In the genomic region with DNA sequence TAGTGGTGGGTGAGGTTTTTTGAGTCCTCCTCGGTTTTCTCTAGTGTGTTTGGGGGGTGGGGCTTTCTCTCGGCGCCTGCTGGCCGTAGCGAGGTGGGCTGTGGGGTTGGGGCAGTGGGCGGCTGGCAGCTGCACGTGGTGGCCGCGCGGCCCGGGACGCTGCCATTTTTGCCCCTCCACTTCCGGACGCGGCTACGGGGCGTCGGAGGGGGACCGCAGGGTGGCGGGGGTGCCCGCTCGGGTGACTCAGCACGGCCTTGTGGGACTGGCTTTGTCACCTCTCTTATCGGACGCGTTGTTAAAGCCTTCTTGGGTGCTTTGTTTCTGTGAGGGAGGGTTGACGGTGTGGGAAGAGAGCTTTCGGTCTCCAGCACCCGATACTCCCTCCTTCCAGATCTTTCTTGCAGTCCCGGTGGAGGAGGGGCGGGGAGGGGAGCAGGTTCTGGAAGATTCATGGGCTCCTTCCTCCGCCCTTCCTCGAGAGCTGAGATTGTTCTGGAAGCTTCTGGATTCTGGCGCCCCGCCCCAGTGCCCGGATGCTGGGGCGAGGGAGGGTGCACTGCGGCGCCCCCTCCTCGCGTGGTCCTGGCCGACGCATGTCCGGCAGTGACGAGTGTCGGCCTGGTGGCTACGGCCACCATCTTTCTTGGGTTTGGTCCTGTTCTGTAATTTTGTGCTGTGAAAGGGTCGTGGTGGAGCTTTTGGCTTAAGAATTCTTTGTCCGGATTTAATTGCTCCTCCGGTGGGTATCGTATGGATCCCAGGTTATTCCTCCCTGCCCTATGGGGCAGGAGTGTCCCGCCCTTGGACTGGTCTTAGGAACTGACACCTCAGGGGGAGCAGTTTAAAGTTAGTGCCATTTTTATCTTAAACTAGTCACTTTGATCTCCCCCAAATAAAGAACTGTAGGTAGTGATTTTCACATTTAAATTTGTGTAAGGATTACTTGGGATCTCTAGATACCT, we compare ENCODE assay signal across 1 cellular context.
TF ChIP-seq lines count a peak whose summit lies in the region.

No MANE protein-coding gene starts in this region.

TF ChIP-seq in HepG2, 621 proteins besides CTCF, POLR2A, EP300 and RAD21 (continued from another document and continues in another):
- TF ChIP-seq RERE (CRISPR knock-in tag; IDR thresholded peaks at IDR 0.05; ENCODE audit: low read depth): no peak
- TF ChIP-seq CEBPB (IDR thresholded peaks at IDR 0.05; ENCODE audit: borderline replicate concordance, low read depth, low read length): no peak
- TF ChIP-seq ZNF383 (CRISPR knock-in tag; IDR thresholded peaks at IDR 0.05; ENCODE audit: borderline replicate concordance): no peak
- no peak for TF ChIP-seq POLR2AphosphoS2 (IDR thresholded peaks at IDR 0.05; ENCODE audit: low read depth, low read length)
- TF ChIP-seq NFKB2 (CRISPR knock-in tag; IDR thresholded peaks at IDR 0.05; ENCODE audit: borderline replicate concordance): peak; percentile 79; the same call in 1 of the 2 replicates
- TF ChIP-seq MED8 (CRISPR knock-in tag; IDR thresholded peaks at IDR 0.05; ENCODE audit: insufficient replicate concordance): no peak
- TF ChIP-seq FOXK1 (CRISPR knock-in tag; IDR thresholded peaks at IDR 0.05; ENCODE audit: borderline replicate concordance, low read depth): no peak
- peak; percentile 26 for TF ChIP-seq SRSF1 (optimal IDR thresholded peaks at IDR 0.05; ENCODE audit: low read depth, low read length)
- TF ChIP-seq PLRG1 (conservative IDR thresholded peaks at IDR 0.05): no peak
- TF ChIP-seq ZNF446 (CRISPR knock-in tag; IDR thresholded peaks at IDR 0.05): 0 out of 2 replicates have a peak, but pooled peaks have one; percentile 25
- TF ChIP-seq ZBTB44 (CRISPR knock-in tag; IDR thresholded peaks at IDR 0.05): no peak
- TF ChIP-seq FOXA1 (IDR thresholded peaks at IDR 0.05): no peak
- no peak; the same call in 1 of the 2 replicates for TF ChIP-seq FOXA1 (CRISPR knock-in tag; IDR thresholded peaks at IDR 0.05)
- TF ChIP-seq, protein P1, sequence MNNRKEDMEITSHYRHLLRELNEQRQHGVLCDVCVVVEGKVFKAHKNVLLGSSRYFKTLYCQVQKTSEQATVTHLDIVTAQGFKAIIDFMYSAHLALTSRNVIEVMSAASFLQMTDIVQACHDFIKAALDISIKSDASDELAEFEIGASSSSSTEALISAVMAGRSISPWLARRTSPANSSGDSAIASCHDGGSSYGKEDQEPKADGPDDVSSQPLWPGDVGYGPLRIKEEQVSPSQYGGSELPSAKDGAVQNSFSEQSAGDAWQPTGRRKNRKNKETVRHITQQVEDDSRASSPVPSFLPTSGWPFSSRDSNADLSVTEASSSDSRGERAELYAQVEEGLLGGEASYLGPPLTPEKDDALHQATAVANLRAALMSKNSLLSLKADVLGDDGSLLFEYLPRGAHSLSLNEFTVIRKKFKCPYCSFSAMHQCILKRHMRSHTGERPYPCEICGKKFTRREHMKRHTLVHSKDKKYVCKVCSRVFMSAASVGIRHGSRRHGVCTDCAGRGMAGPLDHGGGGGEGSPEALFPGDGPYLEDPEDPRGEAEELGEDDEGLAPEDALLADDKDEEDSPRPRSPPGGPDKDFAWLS (CRISPR knock-in tag; IDR thresholded peaks at IDR 0.05; ENCODE audit: borderline replicate concordance): no peak
- TF ChIP-seq, protein P2, sequence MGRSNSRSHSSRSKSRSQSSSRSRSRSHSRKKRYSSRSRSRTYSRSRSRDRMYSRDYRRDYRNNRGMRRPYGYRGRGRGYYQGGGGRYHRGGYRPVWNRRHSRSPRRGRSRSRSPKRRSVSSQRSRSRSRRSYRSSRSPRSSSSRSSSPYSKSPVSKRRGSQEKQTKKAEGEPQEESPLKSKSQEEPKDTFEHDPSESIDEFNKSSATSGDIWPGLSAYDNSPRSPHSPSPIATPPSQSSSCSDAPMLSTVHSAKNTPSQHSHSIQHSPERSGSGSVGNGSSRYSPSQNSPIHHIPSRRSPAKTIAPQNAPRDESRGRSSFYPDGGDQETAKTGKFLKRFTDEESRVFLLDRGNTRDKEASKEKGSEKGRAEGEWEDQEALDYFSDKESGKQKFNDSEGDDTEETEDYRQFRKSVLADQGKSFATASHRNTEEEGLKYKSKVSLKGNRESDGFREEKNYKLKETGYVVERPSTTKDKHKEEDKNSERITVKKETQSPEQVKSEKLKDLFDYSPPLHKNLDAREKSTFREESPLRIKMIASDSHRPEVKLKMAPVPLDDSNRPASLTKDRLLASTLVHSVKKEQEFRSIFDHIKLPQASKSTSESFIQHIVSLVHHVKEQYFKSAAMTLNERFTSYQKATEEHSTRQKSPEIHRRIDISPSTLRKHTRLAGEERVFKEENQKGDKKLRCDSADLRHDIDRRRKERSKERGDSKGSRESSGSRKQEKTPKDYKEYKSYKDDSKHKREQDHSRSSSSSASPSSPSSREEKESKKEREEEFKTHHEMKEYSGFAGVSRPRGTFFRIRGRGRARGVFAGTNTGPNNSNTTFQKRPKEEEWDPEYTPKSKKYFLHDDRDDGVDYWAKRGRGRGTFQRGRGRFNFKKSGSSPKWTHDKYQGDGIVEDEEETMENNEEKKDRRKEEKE (IDR thresholded peaks at IDR 0.05): no peak
- no peak for TF ChIP-seq GTF3A (CRISPR knock-in tag; conservative IDR thresholded peaks at IDR 0.05)
- TF ChIP-seq ZNF33A (CRISPR knock-in tag; IDR thresholded peaks at IDR 0.05; ENCODE audit: borderline replicate concordance): no peak
- TF ChIP-seq THYN1 (CRISPR knock-in tag; IDR thresholded peaks at IDR 0.05; ENCODE audit: borderline replicate concordance, low read depth): no peak
- TF ChIP-seq, protein P3, sequence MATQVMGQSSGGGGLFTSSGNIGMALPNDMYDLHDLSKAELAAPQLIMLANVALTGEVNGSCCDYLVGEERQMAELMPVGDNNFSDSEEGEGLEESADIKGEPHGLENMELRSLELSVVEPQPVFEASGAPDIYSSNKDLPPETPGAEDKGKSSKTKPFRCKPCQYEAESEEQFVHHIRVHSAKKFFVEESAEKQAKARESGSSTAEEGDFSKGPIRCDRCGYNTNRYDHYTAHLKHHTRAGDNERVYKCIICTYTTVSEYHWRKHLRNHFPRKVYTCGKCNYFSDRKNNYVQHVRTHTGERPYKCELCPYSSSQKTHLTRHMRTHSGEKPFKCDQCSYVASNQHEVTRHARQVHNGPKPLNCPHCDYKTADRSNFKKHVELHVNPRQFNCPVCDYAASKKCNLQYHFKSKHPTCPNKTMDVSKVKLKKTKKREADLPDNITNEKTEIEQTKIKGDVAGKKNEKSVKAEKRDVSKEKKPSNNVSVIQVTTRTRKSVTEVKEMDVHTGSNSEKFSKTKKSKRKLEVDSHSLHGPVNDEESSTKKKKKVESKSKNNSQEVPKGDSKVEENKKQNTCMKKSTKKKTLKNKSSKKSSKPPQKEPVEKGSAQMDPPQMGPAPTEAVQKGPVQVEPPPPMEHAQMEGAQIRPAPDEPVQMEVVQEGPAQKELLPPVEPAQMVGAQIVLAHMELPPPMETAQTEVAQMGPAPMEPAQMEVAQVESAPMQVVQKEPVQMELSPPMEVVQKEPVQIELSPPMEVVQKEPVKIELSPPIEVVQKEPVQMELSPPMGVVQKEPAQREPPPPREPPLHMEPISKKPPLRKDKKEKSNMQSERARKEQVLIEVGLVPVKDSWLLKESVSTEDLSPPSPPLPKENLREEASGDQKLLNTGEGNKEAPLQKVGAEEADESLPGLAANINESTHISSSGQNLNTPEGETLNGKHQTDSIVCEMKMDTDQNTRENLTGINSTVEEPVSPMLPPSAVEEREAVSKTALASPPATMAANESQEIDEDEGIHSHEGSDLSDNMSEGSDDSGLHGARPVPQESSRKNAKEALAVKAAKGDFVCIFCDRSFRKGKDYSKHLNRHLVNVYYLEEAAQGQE (IDR thresholded peaks at IDR 0.05; ENCODE audit: borderline replicate concordance in 1 of 2, low read depth in 1 of 2, low read length in 2 of 2): no peak
- TF ChIP-seq GABPB1 (CRISPR knock-in tag; IDR thresholded peaks at IDR 0.05): peak; percentile 91; the same call in 1 of the 2 replicates
- no peak for TF ChIP-seq ZNF883 (CRISPR knock-in tag; IDR thresholded peaks at IDR 0.05; ENCODE audit: not compliant biosample characterization)
- no peak for TF ChIP-seq ZNF282 (IDR thresholded peaks at IDR 0.05; ENCODE audit: partially characterized antibody)
- no peak for TF ChIP-seq JUND (CRISPR knock-in tag; IDR thresholded peaks at IDR 0.05)
- 0 out of 2 replicates have a peak, but pooled peaks have one; percentile 58 for TF ChIP-seq ZNF703 (CRISPR knock-in tag; IDR thresholded peaks at IDR 0.05; ENCODE audit: borderline replicate concordance)
- TF ChIP-seq ZC3H13 (CRISPR knock-in tag; IDR thresholded peaks at IDR 0.05): no peak
- TF ChIP-seq ZNF382 (CRISPR knock-in tag; IDR thresholded peaks at IDR 0.05; ENCODE audit: borderline replicate concordance): no peak
- TF ChIP-seq ZNF512 (CRISPR knock-in tag; IDR thresholded peaks at IDR 0.05): no peak
- peak; percentile 92 for TF ChIP-seq YEATS2 (CRISPR knock-in tag; IDR thresholded peaks at IDR 0.05; ENCODE audit: borderline replicate concordance)
- no peak for TF ChIP-seq RFX3 (CRISPR knock-in tag; IDR thresholded peaks at IDR 0.05)
- no peak for TF ChIP-seq EHMT2 (IDR thresholded peaks at IDR 0.05; ENCODE audit: borderline replicate concordance, low read depth, low read length)
- TF ChIP-seq ZNF430 (CRISPR knock-in tag; IDR thresholded peaks at IDR 0.05): no peak
- TF ChIP-seq PPARG (CRISPR knock-in tag; conservative IDR thresholded peaks at IDR 0.05): 0 out of 2 replicates have a peak, but pooled peaks have one; percentile 20
- TF ChIP-seq SMYD3 (CRISPR knock-in tag; IDR thresholded peaks at IDR 0.05): no peak; the same call in 1 of the 2 replicates
- TF ChIP-seq, protein P4, sequence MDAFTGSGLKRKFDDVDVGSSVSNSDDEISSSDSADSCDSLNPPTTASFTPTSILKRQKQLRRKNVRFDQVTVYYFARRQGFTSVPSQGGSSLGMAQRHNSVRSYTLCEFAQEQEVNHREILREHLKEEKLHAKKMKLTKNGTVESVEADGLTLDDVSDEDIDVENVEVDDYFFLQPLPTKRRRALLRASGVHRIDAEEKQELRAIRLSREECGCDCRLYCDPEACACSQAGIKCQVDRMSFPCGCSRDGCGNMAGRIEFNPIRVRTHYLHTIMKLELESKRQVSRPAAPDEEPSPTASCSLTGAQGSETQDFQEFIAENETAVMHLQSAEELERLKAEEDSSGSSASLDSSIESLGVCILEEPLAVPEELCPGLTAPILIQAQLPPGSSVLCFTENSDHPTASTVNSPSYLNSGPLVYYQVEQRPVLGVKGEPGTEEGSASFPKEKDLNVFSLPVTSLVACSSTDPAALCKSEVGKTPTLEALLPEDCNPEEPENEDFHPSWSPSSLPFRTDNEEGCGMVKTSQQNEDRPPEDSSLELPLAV (CRISPR knock-in tag; conservative IDR thresholded peaks at IDR 0.05; ENCODE audit: low read depth): no peak
- TF ChIP-seq IRX3 (CRISPR knock-in tag; IDR thresholded peaks at IDR 0.05; ENCODE audit: borderline replicate concordance, low read depth): no peak; the same call in 1 of the 2 replicates
- peak; percentile 69; the same call in 1 of the 2 replicates for TF ChIP-seq ZNF816 (CRISPR knock-in tag; IDR thresholded peaks at IDR 0.05; ENCODE audit: borderline replicate concordance)
